In genomic region chr2:219469186-219469724, GRCh38 we compare ENCODE assay signal across 1 cellular context.
TF ChIP-seq lines count a peak whose summit lies in the region.

No MANE protein-coding gene starts in this region.

TF ChIP-seq in A549, 52 proteins besides CTCF, POLR2A, EP300 and RAD21 (continued from another document):
- TF ChIP-seq HOXB13 (CRISPR knock-in tag; IDR thresholded peaks at IDR 0.05; ENCODE audit: low read depth): no peak
- no peak for TF ChIP-seq TFCP2L1 (CRISPR knock-in tag; IDR thresholded peaks at IDR 0.05)
- TF ChIP-seq CBX8 (IDR thresholded peaks at IDR 0.05): no peak
- TF ChIP-seq CEBPB (IDR thresholded peaks at IDR 0.05): no peak
- TF ChIP-seq E2F6 (IDR thresholded peaks at IDR 0.05; ENCODE audit: borderline replicate concordance, low read depth): no peak
- no peak for TF ChIP-seq KDM5A (IDR thresholded peaks at IDR 0.05)
- no peak for TF ChIP-seq BHLHE40 (IDR thresholded peaks at IDR 0.05; ENCODE audit: low read depth, low read length)
- no peak for TF ChIP-seq EHMT2 (IDR thresholded peaks at IDR 0.05; ENCODE audit: low read depth)
- no peak for TF ChIP-seq FOSL2 (IDR thresholded peaks at IDR 0.05)
- TF ChIP-seq FOSL2 (CRISPR knock-in tag; IDR thresholded peaks at IDR 0.05): peak; percentile 36; the same call in 1 of the 2 replicates
- TF ChIP-seq MAFK (IDR thresholded peaks at IDR 0.05; ENCODE audit: partially characterized antibody): peak; percentile 82
- no peak for TF ChIP-seq ZFP36 (IDR thresholded peaks at IDR 0.05; ENCODE audit: borderline replicate concordance, partially characterized antibody)
